1 cellular context compared by ENCODE assay signal in the genomic region with DNA sequence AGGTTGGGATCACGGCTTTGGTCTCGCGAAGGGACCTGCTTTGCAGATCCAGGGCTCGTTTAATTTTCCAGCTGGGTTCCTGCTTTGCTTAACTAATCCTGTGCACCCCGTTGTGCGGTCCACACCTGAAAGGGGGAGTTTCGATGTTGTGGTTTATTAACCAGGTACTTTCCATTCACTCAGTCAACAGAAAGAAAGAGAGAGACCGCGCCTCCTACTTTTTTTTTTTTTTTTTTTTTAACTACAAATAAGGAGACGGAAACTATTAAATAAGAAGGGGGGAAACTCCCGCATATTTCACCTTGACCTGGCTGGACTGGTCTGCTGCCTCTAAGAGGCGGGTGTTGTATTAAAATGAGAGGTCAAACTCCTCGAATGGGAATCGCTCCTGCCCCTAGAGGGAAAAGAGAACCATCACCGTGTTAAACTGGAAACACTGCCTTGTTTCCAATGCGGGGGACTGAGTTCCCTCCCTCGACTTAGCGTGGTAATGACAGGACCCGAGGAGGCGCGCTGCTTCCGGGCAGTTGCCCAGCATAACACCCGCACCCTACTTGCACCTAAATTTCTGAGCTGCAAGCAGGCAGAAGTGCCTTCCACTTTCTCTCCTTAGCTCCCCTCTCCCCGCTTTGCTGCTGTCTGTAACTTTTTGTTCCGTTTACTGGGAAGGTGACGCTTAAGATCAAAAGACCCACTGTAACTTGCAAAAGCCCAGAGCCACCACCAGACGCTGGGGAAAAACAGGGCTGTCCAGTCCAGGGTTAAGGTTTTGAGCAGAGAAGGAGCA.
TF ChIP-seq lines count a peak whose summit lies in the region.

No MANE protein-coding gene starts in this region.

TF ChIP-seq in H1, 55 proteins besides CTCF, POLR2A, EP300 and RAD21 (continued from another document):
- TF ChIP-seq, protein P1, sequence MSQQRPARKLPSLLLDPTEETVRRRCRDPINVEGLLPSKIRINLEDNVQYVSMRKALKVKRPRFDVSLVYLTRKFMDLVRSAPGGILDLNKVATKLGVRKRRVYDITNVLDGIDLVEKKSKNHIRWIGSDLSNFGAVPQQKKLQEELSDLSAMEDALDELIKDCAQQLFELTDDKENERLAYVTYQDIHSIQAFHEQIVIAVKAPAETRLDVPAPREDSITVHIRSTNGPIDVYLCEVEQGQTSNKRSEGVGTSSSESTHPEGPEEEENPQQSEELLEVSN (IDR thresholded peaks at IDR 0.05) = peak; percentile 79
- TF ChIP-seq HDAC2 (IDR thresholded peaks at IDR 0.05; ENCODE audit: borderline replicate concordance in 1 of 2, low read depth in 2 of 2, low read length in 2 of 2) (peak; percentile 82 to 90; a peak in 1 of 4 replicates), KDM4A (IDR thresholded peaks at IDR 0.05; ENCODE audit: low read depth, low read length, severe bottlenecking) (peak; percentile 22), TBP (IDR thresholded peaks at IDR 0.05; ENCODE audit: low read depth, low read length) (no peak; the same call in 1 of the 2 replicates), BCL11A (IDR thresholded peaks at IDR 0.05; ENCODE audit: low read depth in 2 of 2, low read length in 2 of 2) (no peak), TAF7 (optimal IDR thresholded peaks at IDR 0.05; ENCODE audit: borderline replicate concordance, low read depth, low read length) (no peak), PHF8 (conservative IDR thresholded peaks at IDR 0.05; ENCODE audit: low read depth, low read length) (0 out of 2 replicates have a peak, but pooled peaks have one; percentile 18), CREB1 (IDR thresholded peaks at IDR 0.05) (0 out of 2 replicates have a peak, but pooled peaks have one; percentile 26)
- TF ChIP-seq, protein P2, sequence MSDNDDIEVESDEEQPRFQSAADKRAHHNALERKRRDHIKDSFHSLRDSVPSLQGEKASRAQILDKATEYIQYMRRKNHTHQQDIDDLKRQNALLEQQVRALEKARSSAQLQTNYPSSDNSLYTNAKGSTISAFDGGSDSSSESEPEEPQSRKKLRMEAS (IDR thresholded peaks at IDR 0.05) = peak; percentile 67
